In the genomic region with DNA sequence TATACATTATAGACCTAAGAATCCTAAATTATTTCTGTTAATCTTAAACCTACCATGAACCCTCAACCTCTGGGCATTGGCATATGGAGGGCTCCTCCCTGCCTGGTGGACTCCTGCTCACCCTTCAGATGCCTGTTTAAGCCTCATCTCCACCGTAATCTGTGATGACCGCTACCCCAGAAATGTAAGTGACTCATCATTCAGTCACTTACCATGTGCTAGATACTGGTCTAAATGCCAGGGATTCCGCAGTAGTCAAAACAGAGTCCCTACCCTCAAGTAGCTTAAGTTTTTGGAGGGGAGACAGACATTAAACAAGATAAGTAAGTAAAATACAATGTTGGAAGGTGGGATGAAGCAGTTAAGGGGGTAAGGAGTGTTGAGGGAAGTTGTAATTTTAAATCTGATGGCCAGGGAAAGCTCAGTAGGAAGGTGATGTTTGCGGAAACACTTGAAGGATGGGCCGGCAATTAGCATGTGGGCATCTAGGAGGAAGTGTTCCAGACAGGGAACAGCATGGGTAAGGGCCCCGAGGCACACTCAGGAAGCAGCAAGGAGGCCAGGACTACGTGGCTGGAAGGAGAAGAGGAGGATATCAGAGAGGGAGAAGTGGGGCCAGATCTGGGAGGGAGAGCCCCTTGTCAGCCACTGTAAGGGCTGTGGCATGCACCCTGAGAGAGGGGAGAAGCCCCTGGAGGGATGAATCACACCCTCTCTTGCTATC, we compare ENCODE assay signal across 9 cellular contexts.
DNase-seq lines count a peak whose midpoint lies in the region; ATAC-seq and TF ChIP-seq lines count a peak whose summit lies in the region.
"Had no signal": no experiment of that assay in that cellular context is flagged by ENCODE, and none has a peak within 500 bp of the region (broad histone marks: within the 10 kb centered on the region; RNA-seq: fewer than 3 reads in every experiment).

No MANE protein-coding gene starts in this region.

- peak; percentile 93 for DNase-seq in amniotic epithelial cell (ENCODE audit: low read depth)
- peak; percentile 5 for DNase-seq in kidney glomerular epithelial cell (lab: John Stamatoyannopoulos, UW)
- DNase-seq in cortex of kidney (lab: John Stamatoyannopoulos, UW) = no peak
- DNase-seq in activated gamma-delta T cell (lab: John Stamatoyannopoulos, UW) = no peak
- DNase-seq in NK-92 treated with Interleukin-12 subunit alpha and Interleukin-12 subunit beta, amount 100 ng/mL, for 24 hours (lab: John Stamatoyannopoulos, UW) = no peak
- DNase-seq: NCI-H774 had no signal

- POLR2A ChIA-PET in HEK293 (lab: Yijun Ruan, JAX) = no interaction called here

- no peaks in the 10 kb centered on the region for H3K36me3 ChIP-seq in HEK293 (ENCODE audit: control insufficient read depth in 2 of 2, insufficient read depth in 1 of 2, low read length in 2 of 2)
- H3K36me3 ChIP-seq in stomach smooth muscle (ENCODE audit: control insufficient read depth in 2 of 2, insufficient read depth in 2 of 2, low read length in 2 of 2) = no peaks in the 10 kb centered on the region

- no peaks in the 10 kb centered on the region for H3K27me3 ChIP-seq in stomach smooth muscle (ENCODE audit: control insufficient read depth in 1 of 2, insufficient read depth in 2 of 2, low read length in 2 of 2)

- ATAC-seq in GM21447 (IDR thresholded peaks at IDR 0.05; ENCODE audit: unreplicated experiment) = no peak

- CTCF ChIA-PET in HEK293 (lab: Yijun Ruan, JAX) = interaction anchor here (0.6 to 0.7 kb wide), 3 partner anchors 9 to 28 kb away, joined by 3 to 4 read pairs (median 3); no protein-coding TSS in a partner anchor

- H3K9ac ChIP-seq in stomach smooth muscle (ENCODE audit: low read length in 2 of 2) = no peak overlapping the region

- no peak overlapping the region for H3K4me3 ChIP-seq in HEK293 (ENCODE audit: low read depth, low read length)
- H3K4me3 ChIP-seq in stomach smooth muscle (ENCODE audit: low read length in 2 of 2) = no peak overlapping the region

- H3K27ac ChIP-seq in HEK293 (ENCODE audit: extremely low read depth, low read depth, low read length) (no peak overlapping the region), stomach smooth muscle (ENCODE audit: low read length) (peak overlapping the region; percentile 42)

- H3K4me1 ChIP-seq in HEK293 (ENCODE audit: control insufficient read depth, insufficient read depth, low read length) = peaks cover 2% of the 10 kb centered on the region; the same call in 1 of the 2 replicates
- peaks cover 12% of the 10 kb centered on the region for H3K4me1 ChIP-seq in stomach smooth muscle (ENCODE audit: control insufficient read depth, insufficient read depth, low read length)

- H3K9me3 ChIP-seq in HEK293 (ENCODE audit: control insufficient read depth, insufficient read depth, low read depth, low read length) (no peaks in the 10 kb centered on the region), stomach smooth muscle (ENCODE audit: control insufficient read depth in 2 of 2, low read length in 2 of 2) (no peaks in the 10 kb centered on the region)

- no peak for TF ChIP-seq CTCF in HEK293 (tag by site-specific recombination; IDR thresholded peaks at IDR 0.05)

TF ChIP-seq in HEK293, 187 proteins besides CTCF, POLR2A, EP300 and RAD21:
- 0 out of 2 replicates have a peak, but pooled peaks have one; percentile 42 for TF ChIP-seq SP7 (tag by site-specific recombination; IDR thresholded peaks at IDR 0.05)
- no peak for TF ChIP-seq ZNF341 (tag by site-specific recombination; IDR thresholded peaks at IDR 0.05; ENCODE audit: low read depth)
- no peak for TF ChIP-seq ZNF701 (tag by site-specific recombination; IDR thresholded peaks at IDR 0.05)
- peak; percentile 13; the same call in 1 of the 2 replicates for TF ChIP-seq OSR2 (tag by site-specific recombination; IDR thresholded peaks at IDR 0.05)

Comparison
In these comparisons a context has a peak if more than half of its experiments do, and no peak if none do; other contexts are left out.
1. DNase-seq: peak in amniotic epithelial cell (single experiment) and kidney glomerular epithelial cell (single experiment); none in cortex of kidney (single experiment), activated gamma-delta T cell (single experiment) and NK-92 treated with Interleukin-12 subunit alpha and Interleukin-12 subunit beta, amount 100 ng/mL, for 24 hours (single experiment).